14 cellular contexts compared by ENCODE assay signal in the genomic region with DNA sequence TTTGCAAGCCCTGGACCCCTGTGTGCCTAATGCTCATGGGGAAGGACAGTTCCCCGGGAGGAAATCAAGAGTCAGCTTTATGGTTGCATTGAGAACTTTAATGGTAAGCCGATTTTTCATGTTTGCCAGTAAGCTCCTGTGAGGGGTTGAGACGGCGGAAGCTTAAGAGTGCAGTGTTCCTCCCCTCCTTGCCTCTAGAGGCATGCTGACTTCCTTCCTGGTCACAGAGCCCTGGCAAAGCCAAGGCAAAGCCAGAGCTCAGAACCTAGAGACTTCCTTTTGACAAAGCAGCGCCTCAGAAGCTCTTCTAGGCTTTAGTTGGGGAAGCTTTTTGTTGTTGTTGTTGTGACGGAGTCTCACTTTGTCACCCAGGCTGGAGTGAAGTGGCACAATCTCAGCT. TPM values are rescaled to one million over a fixed set of nuclear protein-coding genes. Genes with fewer than 3 reads are reported as not detected.
DNase-seq lines count a peak whose midpoint lies in the region; ATAC-seq and TF ChIP-seq lines count a peak whose summit lies in the region.
"Had no signal": no experiment of that assay in that cellular context is flagged by ENCODE, and none has a peak within 500 bp of the region (broad histone marks: within the 10 kb centered on the region; RNA-seq: fewer than 3 reads in every experiment).

No MANE protein-coding gene starts in this region.

- no peaks in the 10 kb centered on the region for H3K9me3 Mint-ChIP-seq in activated CD4-positive, alpha-beta memory T cell treated with anti-CD3 and anti-CD28 coated beads for 36 hours

- no peaks in the 10 kb centered on the region for H3K9me3 ChIP-seq in HCT116 (ENCODE audit: control insufficient read depth in 1 of 2, insufficient read depth in 1 of 2, low read depth in 1 of 2, low read length in 2 of 2)
- H3K9me3 ChIP-seq: psoas muscle, upper lobe of left lung had no signal

- no peak for TF ChIP-seq POLR2A in HCT116 (IDR thresholded peaks at IDR 0.05; ENCODE audit: borderline replicate concordance, extremely low read depth, insufficient read depth, insufficient read length)

- H3K4me1 ChIP-seq in HCT116 (ENCODE audit: control insufficient read depth in 1 of 2, insufficient read depth in 2 of 2, low read length in 2 of 2), result no peaks in the 10 kb centered on the region; a peak in 1 of 4 replicates
- H3K4me1 ChIP-seq: psoas muscle had no signal

- no peak overlapping the region for H3K9ac ChIP-seq in HCT116 (ENCODE audit: low read length)

- no peak overlapping the region for H3K4me2 ChIP-seq in HCT116 (ENCODE audit: low read length)

- no peak overlapping the region for H2AFZ ChIP-seq in HCT116 (ENCODE audit: low read depth, low read length, poor library complexity, severe bottlenecking)

- H3K27ac Mint-ChIP-seq in activated CD4-positive, alpha-beta memory T cell treated with anti-CD3 and anti-CD28 coated beads for 36 hours, result no peak overlapping the region

- peak; percentile 40 for DNase-seq in activated CD4-positive, alpha-beta T cell treated with anti-CD3 and anti-CD28 coated beads for 48 hours
- no peak for DNase-seq in activated CD4-positive, alpha-beta T cell treated with anti-CD3 and anti-CD28 coated beads, Interleukin-2, amount 50 U/mL, for 4 hours
- DNase-seq in HCT116 (ENCODE audit: low read depth, low spot score), result no peak
- DNase-seq in activated CD4-positive, alpha-beta memory T cell treated with anti-CD3 and anti-CD28 coated beads for 36 hours, result peak; percentile 35
- DNase-seq in medulla oblongata (ENCODE audit: extremely low spot score), result peak; percentile 20
- no peak for DNase-seq in dedifferentiated amniotic fluid mesenchymal stem cell (ENCODE audit: extremely low spot score)
- no peak for DNase-seq in GM13976 (ENCODE audit: low spot score)
- DNase-seq: foreskin melanocyte, NCI-H226, psoas muscle, upper lobe of left lung had no signal

- no peaks in the 10 kb centered on the region for H3K36me3 ChIP-seq in HCT116 (ENCODE audit: control insufficient read depth in 1 of 2, insufficient read depth in 2 of 2, low read length in 2 of 2)
- H3K36me3 ChIP-seq: upper lobe of left lung had no signal

- in situ Hi-C loops in GM13976 (cut with MboI; ENCODE audit: low sequenced_read_pairs, unreplicated experiment), result no loop called here

- no peak for TF ChIP-seq RAD21 in HCT116 (IDR thresholded peaks at IDR 0.05; ENCODE audit: low read depth)

- H3K36me3 Mint-ChIP-seq in activated CD4-positive, alpha-beta memory T cell treated with anti-CD3 and anti-CD28 coated beads for 36 hours, result peaks cover 9% of the 10 kb centered on the region

- H3K79me2 ChIP-seq in HCT116 (ENCODE audit: insufficient read depth, low read length), result no peaks in the 10 kb centered on the region

- POLR2A ChIA-PET in HCT116 (lab: Charles Lee), result no interaction called here
- POLR2A ChIA-PET in activated CD4-positive, alpha-beta memory T cell treated with anti-CD3 and anti-CD28 coated beads for 36 hours (lab: Charles Lee), result interaction anchor here (0.7 to 1.8 kb wide), 2 partner anchors 15 to 62 kb away, joined by 3 to 6 read pairs; a partner anchor contains a TSS

- no peak overlapping the region for H3K4me3 Mint-ChIP-seq in activated CD4-positive, alpha-beta memory T cell treated with anti-CD3 and anti-CD28 coated beads for 36 hours

- intact Hi-C loops in HCT116 (cut with micrococcal nuclease), result no loop called here
- intact Hi-C loops in activated CD4-positive, alpha-beta memory T cell treated with anti-CD3 and anti-CD28 coated beads for 36 hours (cut with micrococcal nuclease), result no loop called here

- CTCF ChIA-PET in HCT116 (lab: Charles Lee), result interaction anchor here (0.9 kb wide), 1 partner anchor 107 kb away, joined by 3 read pairs; no protein-coding TSS in a partner anchor
- CTCF ChIA-PET in activated CD4-positive, alpha-beta memory T cell treated with anti-CD3 and anti-CD28 coated beads for 36 hours (lab: Charles Lee), result interaction anchor here (0.8 to 2.1 kb wide), 9 partner anchors 8 to 612 kb away, joined by 3 to 8 read pairs (median 4); a partner anchor contains a TSS

- 0 out of 6 replicates have a peak, but pooled peaks of 1 of the 3 experiments have one; percentile 2 for TF ChIP-seq CTCF in HCT116 (IDR thresholded peaks at IDR 0.05 in 2 of 3, conservative IDR thresholded peaks at IDR 0.05 in 1 of 3; ENCODE audit: borderline replicate concordance in 1 of 3, insufficient read depth in 1 of 3, low read depth in 2 of 3, low read length in 2 of 3)
- no peak for TF ChIP-seq CTCF in GM13976 (IDR thresholded peaks at IDR 0.05; ENCODE audit: borderline replicate concordance, control extremely low read depth, extremely low read depth, insufficient read depth, missing control alignments)

- H3K4me1 Mint-ChIP-seq in activated CD4-positive, alpha-beta memory T cell treated with anti-CD3 and anti-CD28 coated beads for 36 hours (ENCODE audit: low read depth), result peaks cover 18% of the 10 kb centered on the region

- no TSS peak for BruUV-seq in HCT116 (replicated peaks; lab: Mats Ljungman, UMichigan)

- no peak overlapping the region for H3K27ac ChIP-seq in HCT116 (ENCODE audit: low read depth, low read length)
- H3K27ac ChIP-seq: psoas muscle, upper lobe of left lung had no signal

- ATAC-seq in HCT116, result peak; percentile 57; the same call in 1 of the 2 replicates
- no peak for ATAC-seq in GM21360 (IDR thresholded peaks at IDR 0.05; ENCODE audit: unreplicated experiment)
- ATAC-seq: psoas muscle had no signal

- H3K27me3 Mint-ChIP-seq in activated CD4-positive, alpha-beta memory T cell treated with anti-CD3 and anti-CD28 coated beads for 36 hours, result no peaks in the 10 kb centered on the region

- no peaks in the 10 kb centered on the region for H3K9me2 ChIP-seq in HCT116 (ENCODE audit: insufficient read depth)

- no peaks in the 10 kb centered on the region for H4K20me1 ChIP-seq in HCT116 (ENCODE audit: insufficient read depth)

- RAD21 ChIA-PET in HCT116 (lab: Charles Lee; ENCODE audit: low non-redundant PET in 1 of 2, low total read pairs in 2 of 2, uncharacterized antibody in 2 of 2, unreplicated experiment in 2 of 2), result no interaction called here

- no peak overlapping the region for H3K4me3 ChIP-seq in HCT116 (replicated peaks in 1 of 2; ENCODE audit: low read depth in 1 of 2, low read length in 2 of 2)
- H3K4me3 ChIP-seq: psoas muscle, upper lobe of left lung had no signal

- H3K27me3 ChIP-seq in HCT116 (ENCODE audit: insufficient read depth, low read length), result no peaks in the 10 kb centered on the region
- H3K27me3 ChIP-seq: upper lobe of left lung had no signal

TF ChIP-seq in HCT116, 20 proteins besides CTCF, POLR2A, EP300 and RAD21 (continues in another document):
- TF ChIP-seq, protein P1, sequence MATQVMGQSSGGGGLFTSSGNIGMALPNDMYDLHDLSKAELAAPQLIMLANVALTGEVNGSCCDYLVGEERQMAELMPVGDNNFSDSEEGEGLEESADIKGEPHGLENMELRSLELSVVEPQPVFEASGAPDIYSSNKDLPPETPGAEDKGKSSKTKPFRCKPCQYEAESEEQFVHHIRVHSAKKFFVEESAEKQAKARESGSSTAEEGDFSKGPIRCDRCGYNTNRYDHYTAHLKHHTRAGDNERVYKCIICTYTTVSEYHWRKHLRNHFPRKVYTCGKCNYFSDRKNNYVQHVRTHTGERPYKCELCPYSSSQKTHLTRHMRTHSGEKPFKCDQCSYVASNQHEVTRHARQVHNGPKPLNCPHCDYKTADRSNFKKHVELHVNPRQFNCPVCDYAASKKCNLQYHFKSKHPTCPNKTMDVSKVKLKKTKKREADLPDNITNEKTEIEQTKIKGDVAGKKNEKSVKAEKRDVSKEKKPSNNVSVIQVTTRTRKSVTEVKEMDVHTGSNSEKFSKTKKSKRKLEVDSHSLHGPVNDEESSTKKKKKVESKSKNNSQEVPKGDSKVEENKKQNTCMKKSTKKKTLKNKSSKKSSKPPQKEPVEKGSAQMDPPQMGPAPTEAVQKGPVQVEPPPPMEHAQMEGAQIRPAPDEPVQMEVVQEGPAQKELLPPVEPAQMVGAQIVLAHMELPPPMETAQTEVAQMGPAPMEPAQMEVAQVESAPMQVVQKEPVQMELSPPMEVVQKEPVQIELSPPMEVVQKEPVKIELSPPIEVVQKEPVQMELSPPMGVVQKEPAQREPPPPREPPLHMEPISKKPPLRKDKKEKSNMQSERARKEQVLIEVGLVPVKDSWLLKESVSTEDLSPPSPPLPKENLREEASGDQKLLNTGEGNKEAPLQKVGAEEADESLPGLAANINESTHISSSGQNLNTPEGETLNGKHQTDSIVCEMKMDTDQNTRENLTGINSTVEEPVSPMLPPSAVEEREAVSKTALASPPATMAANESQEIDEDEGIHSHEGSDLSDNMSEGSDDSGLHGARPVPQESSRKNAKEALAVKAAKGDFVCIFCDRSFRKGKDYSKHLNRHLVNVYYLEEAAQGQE (IDR thresholded peaks at IDR 0.05; ENCODE audit: low read depth), result no peak
- TF ChIP-seq SIN3A (IDR thresholded peaks at IDR 0.05; ENCODE audit: low read depth) (no peak), ZFX (IDR thresholded peaks at IDR 0.05) (no peak), ZNF274 (IDR thresholded peaks at IDR 0.05; ENCODE audit: low read depth, low read length) (no peak), SP1 (IDR thresholded peaks at IDR 0.05; ENCODE audit: low read depth) (no peak), JUND (IDR thresholded peaks at IDR 0.05) (no peak), FOSL1 (IDR thresholded peaks at IDR 0.05; ENCODE audit: low read depth) (no peak), EGR1 (IDR thresholded peaks at IDR 0.05; ENCODE audit: low read depth) (no peak), CBX3 (IDR thresholded peaks at IDR 0.05; ENCODE audit: low read depth) (no peak), POLR2AphosphoS5 (IDR thresholded peaks at IDR 0.05; ENCODE audit: low read depth, low read length) (no peak), ELF1 (IDR thresholded peaks at IDR 0.05; ENCODE audit: borderline replicate concordance, low read depth) (no peak)
- TF ChIP-seq, protein P2, sequence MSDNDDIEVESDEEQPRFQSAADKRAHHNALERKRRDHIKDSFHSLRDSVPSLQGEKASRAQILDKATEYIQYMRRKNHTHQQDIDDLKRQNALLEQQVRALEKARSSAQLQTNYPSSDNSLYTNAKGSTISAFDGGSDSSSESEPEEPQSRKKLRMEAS (IDR thresholded peaks at IDR 0.05), result no peak
- TF ChIP-seq, protein P3, sequence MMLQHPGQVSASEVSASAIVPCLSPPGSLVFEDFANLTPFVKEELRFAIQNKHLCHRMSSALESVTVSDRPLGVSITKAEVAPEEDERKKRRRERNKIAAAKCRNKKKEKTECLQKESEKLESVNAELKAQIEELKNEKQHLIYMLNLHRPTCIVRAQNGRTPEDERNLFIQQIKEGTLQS (IDR thresholded peaks at IDR 0.05), result no peak

RNA-seq across cellular contexts. Expression of a gene that starts 2.7 kb away (rescaled TPM):
- not detected for total RNA-seq in HCT116 (2021; ENCODE audit: unreplicated experiment)
- not detected in 2 replicates for polyA plus RNA-seq in HCT116 (2012)
- total RNA-seq in activated CD4-positive, alpha-beta memory T cell treated with anti-CD3 and anti-CD28 coated beads for 36 hours, result under 1 TPM; 0.24 to 0.27 TPM
- total RNA-seq: A673, chondrocyte, psoas muscle had no signal
- polyA plus RNA-seq: psoas muscle had no signal

RNA-seq across cellular contexts. Expression of a gene that starts 8.7 kb away (rescaled TPM):
- 0.34 TPM for total RNA-seq in HCT116 (2021; ENCODE audit: unreplicated experiment)
- polyA plus RNA-seq in HCT116 (2012), result 0.04 and 0.08 TPM in 2 replicates
- 100 to 1,000 TPM; 120 to 133 TPM for total RNA-seq in activated CD4-positive, alpha-beta memory T cell treated with anti-CD3 and anti-CD28 coated beads for 36 hours
- total RNA-seq: A673, chondrocyte had no signal

RNA-seq across cellular contexts. Expression of a gene that starts 59.2 kb away (rescaled TPM):
- 11.7 TPM for total RNA-seq in HCT116 (2021; ENCODE audit: unreplicated experiment)
- 7.1 and 10.0 TPM in 2 replicates for polyA plus RNA-seq in HCT116 (2012)
- total RNA-seq in activated CD4-positive, alpha-beta memory T cell treated with anti-CD3 and anti-CD28 coated beads for 36 hours, result 10 to 100 TPM; 10.4 to 10.6 TPM
- total RNA-seq: psoas muscle, upper lobe of left lung had no signal
- polyA plus RNA-seq: psoas muscle had no signal

Comparison
In these comparisons a context has a peak if more than half of its experiments do, and no peak if none do; other contexts are left out.
1. DNase-seq: peak in activated CD4-positive, alpha-beta T cell treated with anti-CD3 and anti-CD28 coated beads for 48 hours (single experiment), activated CD4-positive, alpha-beta memory T cell treated with anti-CD3 and anti-CD28 coated beads for 36 hours (single experiment) and medulla oblongata (single experiment); none in activated CD4-positive, alpha-beta T cell treated with anti-CD3 and anti-CD28 coated beads, Interleukin-2, amount 50 U/mL, for 4 hours (0 of 2), HCT116 (single experiment), dedifferentiated amniotic fluid mesenchymal stem cell (single experiment) and GM13976 (single experiment).
2. RNA of a gene that starts 8.7 kb away (total RNA-seq): 120 to 133 TPM in activated CD4-positive, alpha-beta memory T cell treated with anti-CD3 and anti-CD28 coated beads for 36 hours; 0.34 TPM in HCT116 (single experiment); every median in the first group is over 10 times any median in the second.